In the genomic region with DNA sequence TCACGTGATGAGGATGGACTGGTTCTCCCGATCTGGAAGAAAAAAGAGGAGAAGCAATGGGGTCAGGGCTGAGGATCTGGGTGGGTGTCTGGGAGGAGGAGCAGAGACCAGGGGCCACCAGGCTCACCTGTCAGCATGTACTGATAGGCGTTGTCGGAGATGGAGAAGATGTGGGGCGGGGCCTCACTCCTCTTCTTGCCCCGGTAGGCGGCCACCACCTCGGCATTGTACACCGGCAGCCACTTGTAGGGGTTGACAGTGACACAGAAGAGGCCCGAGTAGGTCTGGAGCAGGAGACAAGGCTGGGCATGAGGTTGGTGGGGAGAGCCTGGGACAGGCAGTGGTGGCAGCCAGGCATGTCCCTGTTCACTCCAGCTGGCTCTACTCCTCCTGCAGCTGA, we compare ENCODE assay signal across 28 cellular contexts. TPM values are rescaled to one million over a fixed set of nuclear protein-coding genes. Genes with fewer than 3 reads are reported as not detected.
"Had no signal": no experiment of that assay in that cellular context is flagged by ENCODE, and none has a peak within 500 bp of the region (broad histone marks: within the 10 kb centered on the region; RNA-seq: fewer than 3 reads in every experiment).

No MANE protein-coding gene starts in this region.

- H3K36me3 Mint-ChIP-seq: naive thymus-derived CD8-positive, alpha-beta T cell; stimulated activated memory B cell treated with anti-CD40 and anti-IgM and Interleukin-4, amounts not matched to agents 10 μg/mL and 1 μg/mL and 100 μg/mL, for 72 hours; type B pancreatic cell had no signal

- H3K4me1 ChIP-seq: esophagus squamous epithelium, left lung, lower lobe of right lung, parathyroid adenoma, sigmoid colon, testis, tibial artery had no signal

- H3K79me2 ChIP-seq: hepatocyte, parathyroid adenoma had no signal

- H3K27ac Mint-ChIP-seq: naive thymus-derived CD8-positive, alpha-beta T cell; nephron progenitor cell; progenitor cell of endocrine pancreas; stimulated activated memory B cell treated with anti-CD40 and anti-IgM and Interleukin-4, amounts not matched to agents 10 μg/mL and 1 μg/mL and 100 μg/mL, for 72 hours; type B pancreatic cell had no signal

- H2AFZ ChIP-seq: hepatocyte, parathyroid adenoma had no signal

- H3K36me3 ChIP-seq: esophagus squamous epithelium, left lung, lower lobe of right lung, neutrophil, sigmoid colon, tibial artery had no signal

- H3K4me3 ChIP-seq: coronary artery, esophagus squamous epithelium, hepatocyte, left lung, lower lobe of right lung, sigmoid colon, testis, tibial artery had no signal

- H3K27ac ChIP-seq: coronary artery, esophagus squamous epithelium, hepatocyte, left lung, lower lobe of right lung, neutrophil, parathyroid adenoma, sigmoid colon, testis, tibial artery had no signal

- H3K27me3 ChIP-seq: hepatocyte, neutrophil, testis had no signal

- ATAC-seq: left lung; lower lobe of right lung; naive thymus-derived CD8-positive, alpha-beta T cell; stimulated activated memory B cell treated with anti-CD40 and anti-IgM and Interleukin-4, amounts not matched to agents 10 μg/mL and 1 μg/mL and 100 μg/mL, for 72 hours; stimulated activated naive CD8-positive, alpha-beta T cell treated with anti-CD3 and anti-CD28 coated beads, Interleukin-15, Interleukin-2, amounts not matched to agents 100 U/mL and 50 U/mL, for 24 hours had no signal

- H3K4me2 ChIP-seq: hepatocyte had no signal

- DNase-seq: dermis blood vessel endothelial cell; effector memory CD4-positive, alpha-beta T cell; erythroblast; esophagus squamous epithelium; foreskin melanocyte; kidney; lower lobe of right lung; nephron progenitor cell; sigmoid colon; stimulated activated CD4-positive, alpha-beta T cell treated with anti-CD3 and anti-CD28 coated beads, Interleukin-4, amount 100 ng/mL, for 4 hours; stimulated activated naive CD8-positive, alpha-beta T cell treated with anti-CD3 and anti-CD28 coated beads, Interleukin-15, Interleukin-2, amounts not matched to agents 100 U/mL and 50 U/mL, for 24 hours; substantia nigra; testis; tibial artery had no signal

- H3K9me3 Mint-ChIP-seq: naive thymus-derived CD8-positive, alpha-beta T cell; nephron progenitor cell; stimulated activated memory B cell treated with anti-CD40 and anti-IgM and Interleukin-4, amounts not matched to agents 10 μg/mL and 1 μg/mL and 100 μg/mL, for 72 hours; type B pancreatic cell had no signal

- H3K9me3 ChIP-seq: esophagus squamous epithelium, left lung, lower lobe of right lung, neutrophil, sigmoid colon, testis, tibial artery had no signal

- H3K4me3 Mint-ChIP-seq: naive thymus-derived CD8-positive, alpha-beta T cell; nephron progenitor cell; stimulated activated memory B cell treated with anti-CD40 and anti-IgM and Interleukin-4, amounts not matched to agents 10 μg/mL and 1 μg/mL and 100 μg/mL, for 72 hours; type B pancreatic cell had no signal

RNA-seq across cellular contexts. Expression of a gene that starts 3.0 kb away (rescaled TPM):
- total RNA-seq: dermis blood vessel endothelial cell; esophagus squamous epithelium; hepatocyte; mesenteric fat pad; naive thymus-derived CD8-positive, alpha-beta T cell; omental fat pad; sigmoid colon had no signal
- polyA plus RNA-seq: naive thymus-derived CD8-positive, alpha-beta T cell; urinary bladder had no signal

RNA-seq across cellular contexts. Expression of a gene that starts 28.2 kb away (rescaled TPM):
- total RNA-seq: dermis blood vessel endothelial cell; esophagus squamous epithelium; hepatocyte; mesenteric fat pad; myocyte; naive thymus-derived CD8-positive, alpha-beta T cell; omental fat pad; progenitor cell of endocrine pancreas had no signal
- polyA plus RNA-seq: naive thymus-derived CD8-positive, alpha-beta T cell had no signal

RNA-seq across cellular contexts. Expression of a gene that starts 30.4 kb away (rescaled TPM):
- total RNA-seq: dermis blood vessel endothelial cell; esophagus squamous epithelium; hepatocyte; mesenteric fat pad; naive thymus-derived CD8-positive, alpha-beta T cell; omental fat pad; progenitor cell of endocrine pancreas had no signal
- polyA plus RNA-seq: hepatocyte; naive thymus-derived CD8-positive, alpha-beta T cell; urinary bladder had no signal

RNA-seq across cellular contexts. Expression of a gene that starts 32.5 kb away (rescaled TPM):
- total RNA-seq: dermis blood vessel endothelial cell; esophagus squamous epithelium; hepatocyte; kidney; left lung; lower lobe of right lung; mesenteric fat pad; myocyte; naive thymus-derived CD8-positive, alpha-beta T cell; omental fat pad; progenitor cell of endocrine pancreas; sigmoid colon; skeletal muscle tissue; urinary bladder had no signal
- polyA plus RNA-seq: hepatocyte; naive thymus-derived CD8-positive, alpha-beta T cell; sigmoid colon; urinary bladder had no signal

RNA-seq across cellular contexts. Expression of a gene that starts 40.1 kb away (rescaled TPM):
- total RNA-seq: myocyte; naive thymus-derived CD8-positive, alpha-beta T cell had no signal
- polyA plus RNA-seq: naive thymus-derived CD8-positive, alpha-beta T cell had no signal
